Comparison of ENCODE assay signal across 8 cellular contexts in the genomic region with DNA sequence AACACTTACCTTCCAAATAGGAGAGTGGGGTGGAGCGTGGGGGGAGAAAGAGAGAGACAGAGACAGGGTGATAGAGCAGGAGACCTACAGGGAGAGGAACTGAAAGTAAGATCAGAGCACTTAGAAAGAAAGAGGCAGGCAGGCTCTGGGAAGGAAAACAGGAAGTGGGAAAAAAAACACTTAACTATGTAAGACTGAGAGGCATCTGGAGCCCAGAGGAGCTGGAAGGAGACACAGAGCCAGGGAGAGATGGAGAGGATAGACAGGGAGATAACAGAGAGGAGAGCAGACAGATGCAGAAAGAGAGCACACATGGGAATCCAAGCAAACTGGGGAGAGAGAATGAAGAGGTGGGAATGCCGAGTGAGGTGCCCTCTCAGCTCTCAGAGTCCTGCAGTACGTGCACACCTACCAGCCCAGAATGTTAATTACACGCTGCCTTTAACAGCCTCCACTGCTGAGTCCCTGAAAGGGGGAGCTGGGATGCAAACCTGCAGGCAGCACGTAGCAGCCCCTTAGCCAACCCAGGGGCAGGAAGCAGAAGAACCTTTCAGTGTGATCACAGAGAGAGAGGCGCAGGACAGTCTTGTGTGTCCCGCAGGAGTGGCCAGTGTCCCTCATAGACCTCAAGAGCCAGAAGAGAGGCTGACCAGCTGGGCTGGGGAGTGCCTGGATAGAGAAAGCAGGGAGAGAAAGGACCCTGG.
DNase-seq lines count a peak whose midpoint lies in the region; ATAC-seq and TF ChIP-seq lines count a peak whose summit lies in the region.

No MANE protein-coding gene starts in this region.

- in situ Hi-C loops in brain microvascular endothelial cell (cut with HindIII; ENCODE audit: low pct_ligation_motif_present, low sequenced_read_pairs) = no loop called here

- H3K27ac ChIP-seq in brain microvascular endothelial cell = no peak overlapping the region

- H3K4me1 Mint-ChIP-seq in activated naive CD4-positive, alpha-beta T cell treated with anti-CD3 and anti-CD28 coated beads, Interleukin-2, amount 10 ng/mL, durations not matched to agents 7 days and 5 days = peaks cover 17% of the 10 kb centered on the region

- no peak overlapping the region for H3K4me3 Mint-ChIP-seq in activated naive CD4-positive, alpha-beta T cell treated with anti-CD3 and anti-CD28 coated beads, Interleukin-2, amount 10 ng/mL, durations not matched to agents 7 days and 5 days

- intact Hi-C loops in mucosa of descending colon (cut with DNase I, micrococcal nuclease) = no loop called here

- no peaks in the 10 kb centered on the region for H3K9me3 Mint-ChIP-seq in activated naive CD4-positive, alpha-beta T cell treated with anti-CD3 and anti-CD28 coated beads, Interleukin-2, amount 10 ng/mL, durations not matched to agents 7 days and 5 days

- no peak overlapping the region for H3K27ac Mint-ChIP-seq in activated naive CD4-positive, alpha-beta T cell treated with anti-CD3 and anti-CD28 coated beads, Interleukin-2, amount 10 ng/mL, durations not matched to agents 7 days and 5 days

- no peak overlapping the region for H3K4me3 ChIP-seq in NB4 (ENCODE audit: low read depth, low read length)
- no peak overlapping the region for H3K4me3 ChIP-seq in brain microvascular endothelial cell (ENCODE audit: low read depth, low read length)
- no peak overlapping the region for H3K4me3 ChIP-seq in mucosa of descending colon

- no peaks in the 10 kb centered on the region for H3K36me3 Mint-ChIP-seq in activated naive CD4-positive, alpha-beta T cell treated with anti-CD3 and anti-CD28 coated beads, Interleukin-2, amount 10 ng/mL, durations not matched to agents 7 days and 5 days

- H3K4me1 ChIP-seq in mucosa of descending colon (ENCODE audit: low read depth) = peaks cover 7% of the 10 kb centered on the region

- H3K36me3 ChIP-seq in brain microvascular endothelial cell (replicated peaks) (no peaks in the 10 kb centered on the region), mucosa of descending colon (ENCODE audit: low read depth) (no peaks in the 10 kb centered on the region)

- H3K27me3 Mint-ChIP-seq in activated naive CD4-positive, alpha-beta T cell treated with anti-CD3 and anti-CD28 coated beads, Interleukin-2, amount 10 ng/mL, durations not matched to agents 7 days and 5 days = peaks cover 6% of the 10 kb centered on the region

- ATAC-seq in GM21360 (IDR thresholded peaks at IDR 0.05; ENCODE audit: unreplicated experiment) (peak; percentile 71), mucosa of descending colon (peak; percentile 43)

- peak; percentile 58 for DNase-seq in DMS153 (lab: John Stamatoyannopoulos, UW)
- peak; percentile 58 for DNase-seq in NB4 (ENCODE audit: low read depth)
- DNase-seq in brain microvascular endothelial cell = peak; percentile 35
- peak in 1 of 3 donors; percentile 17 for DNase-seq in mucosa of descending colon
- no peak for DNase-seq in HK-2 (ENCODE audit: unreplicated experiment)
- DNase-seq in amygdala (lab: John Stamatoyannopoulos, UW) = no peak
- DNase-seq in activated naive CD4-positive, alpha-beta T cell treated with anti-CD3 and anti-CD28 coated beads, Interleukin-2, amount 10 ng/mL, durations not matched to agents 7 days and 5 days = no peak

- H3K9me3 ChIP-seq in mucosa of descending colon = no peaks in the 10 kb centered on the region

- no peak for TF ChIP-seq POLR2A in NB4 (IDR thresholded peaks at IDR 0.05; ENCODE audit: extremely low read depth, insufficient read length)

- CTCF ChIA-PET in activated naive CD4-positive, alpha-beta T cell treated with anti-CD3 and anti-CD28 coated beads, Interleukin-2, amount 10 ng/mL, durations not matched to agents 7 days and 5 days (lab: Charles Lee) = no interaction called here

- TF ChIP-seq CTCF in NB4 (IDR thresholded peaks at IDR 0.05; ENCODE audit: low read depth, low read length) (no peak), brain microvascular endothelial cell (IDR thresholded peaks at IDR 0.05; ENCODE audit: low read depth, low read length, missing control alignments) (no peak), mucosa of descending colon (IDR thresholded peaks at IDR 0.05) (no peak)

- H3K27me3 ChIP-seq in brain microvascular endothelial cell (replicated peaks) = no peaks in the 10 kb centered on the region

Comparison
In these comparisons a context has a peak if more than half of its experiments do, and no peak if none do; other contexts are left out.
1. DNase-seq: peak in DMS153 (single experiment), NB4 (single experiment) and brain microvascular endothelial cell (single experiment); none in HK-2 (single experiment), amygdala (0 of 56) and activated naive CD4-positive, alpha-beta T cell treated with anti-CD3 and anti-CD28 coated beads, Interleukin-2, amount 10 ng/mL, durations not matched to agents 7 days and 5 days (single experiment).